15 cellular contexts compared by ENCODE assay signal in the genomic region with DNA sequence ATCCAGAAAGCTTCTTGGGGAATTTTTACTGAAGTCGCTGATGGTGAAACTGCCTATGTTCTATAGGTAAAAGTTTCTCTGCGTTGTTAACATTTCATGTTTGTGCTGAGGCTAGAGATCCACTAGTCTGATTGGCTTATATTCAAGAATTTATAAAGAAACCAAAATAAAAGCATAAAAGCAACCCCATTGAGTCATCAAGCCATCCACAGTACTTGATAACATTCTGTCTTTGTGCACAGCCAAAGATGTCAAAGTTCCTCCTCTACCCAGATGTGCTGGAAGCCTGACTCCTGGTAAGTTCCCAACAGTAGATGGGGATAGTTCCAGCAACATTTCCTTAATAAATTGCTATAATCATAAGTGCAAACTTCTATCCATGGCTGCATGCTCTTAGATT.
DNase-seq lines count a peak whose midpoint lies in the region; ATAC-seq, FAIRE-seq and TF ChIP-seq lines count a peak whose summit lies in the region.
"Had no signal": no experiment of that assay in that cellular context is flagged by ENCODE, and none has a peak within 500 bp of the region (broad histone marks: within the 10 kb centered on the region; RNA-seq: fewer than 3 reads in every experiment).

No MANE protein-coding gene starts in this region.

- H3K4me3 ChIP-seq in GM23248 (no peak overlapping the region), astrocyte (ENCODE audit: insufficient read depth, low read depth, low read length) (no peak overlapping the region), smooth muscle cell (no peak overlapping the region), esophagus muscularis mucosa (no peak overlapping the region)
- H3K4me3 ChIP-seq: dorsolateral prefrontal cortex, GM23338, psoas muscle had no signal

- no peak for FAIRE-seq in astrocyte (lab: Jason Lieb, UNC)

- H2AFZ ChIP-seq in GM23248 (no peak overlapping the region), astrocyte (ENCODE audit: low read depth, low read length) (no peak overlapping the region), smooth muscle cell (ENCODE audit: low read depth) (no peak overlapping the region)
- H2AFZ ChIP-seq: GM23338 had no signal

- 49 to 53% methylated on average over 2 of the region's 2 CpGs for WGBS in GM23248 (ENCODE audit: low coverage in 1 of 2, low lambda C conversion rate in 2 of 2, missing lambda C conversion rate in 2 of 2), 2 experiments
- 72% methylated on average over 2 of the region's 2 CpGs for WGBS in smooth muscle cell (ENCODE audit: low lambda C conversion rate)
- WGBS in esophagus muscularis mucosa, result 85% methylated on average over 2 of the region's 2 CpGs

- no peak overlapping the region for H3K27ac Mint-ChIP-seq in astrocyte (ENCODE audit: unreplicated experiment)
- H3K27ac Mint-ChIP-seq: activated CD4-positive, alpha-beta memory T cell treated with anti-CD3 and anti-CD28 coated beads, Interleukin-2, amount 10 ng/mL, durations not matched to agents 7 days and 5 days; activated naive CD4-positive, alpha-beta T cell treated with anti-CD3 and anti-CD28 coated beads for 36 hours; GM23338; T-helper 1 cell treated with Interleukin-12 subunit alpha and Interleukin-12 subunit beta and Interleukin-4 antibody, amounts not matched to agents 30 μg/mL and 1 μg/mL, for 36 hours had no signal

- intact Hi-C loops in left cardiac atrium (cut with DNase I), result no loop called here
- intact Hi-C loops in esophagus muscularis mucosa (cut with DNase I), result no loop called here

- H3K27me3 ChIP-seq in GM23248 (replicated peaks; ENCODE audit: insufficient read depth), result no peaks in the 10 kb centered on the region
- no peaks in the 10 kb centered on the region for H3K27me3 ChIP-seq in astrocyte (ENCODE audit: insufficient read depth, low read length)
- H3K27me3 ChIP-seq in smooth muscle cell (ENCODE audit: low read depth), result no peaks in the 10 kb centered on the region
- no peaks in the 10 kb centered on the region for H3K27me3 ChIP-seq in esophagus muscularis mucosa
- H3K27me3 ChIP-seq: dorsolateral prefrontal cortex had no signal

- no peaks in the 10 kb centered on the region for H3K9me3 Mint-ChIP-seq in astrocyte (ENCODE audit: unreplicated experiment)
- H3K9me3 Mint-ChIP-seq: activated CD4-positive, alpha-beta memory T cell treated with anti-CD3 and anti-CD28 coated beads, Interleukin-2, amount 10 ng/mL, durations not matched to agents 7 days and 5 days; activated naive CD4-positive, alpha-beta T cell treated with anti-CD3 and anti-CD28 coated beads for 36 hours; GM23338; T-helper 1 cell treated with Interleukin-12 subunit alpha and Interleukin-12 subunit beta and Interleukin-4 antibody, amounts not matched to agents 30 μg/mL and 1 μg/mL, for 36 hours had no signal

- H3K36me3 Mint-ChIP-seq in astrocyte (ENCODE audit: low read depth, unreplicated experiment), result peaks cover 19% of the 10 kb centered on the region

- H3K36me3 ChIP-seq in GM23248 (ENCODE audit: low read depth) (no peaks in the 10 kb centered on the region), astrocyte (ENCODE audit: insufficient read depth, low read length) (no peaks in the 10 kb centered on the region), smooth muscle cell (ENCODE audit: low read depth) (no peaks in the 10 kb centered on the region), esophagus muscularis mucosa (no peaks in the 10 kb centered on the region)

- H3K9me3 ChIP-seq in GM23248 (ENCODE audit: low read depth) (no peaks in the 10 kb centered on the region), astrocyte (ENCODE audit: insufficient read depth, low read depth, low read length) (no peaks in the 10 kb centered on the region), smooth muscle cell (replicated peaks; ENCODE audit: low read depth) (no peaks in the 10 kb centered on the region), esophagus muscularis mucosa (no peaks in the 10 kb centered on the region)
- H3K9me3 ChIP-seq: psoas muscle had no signal

- peak overlapping the region; percentile 67 for H3K4me2 ChIP-seq in GM23248 (ENCODE audit: unreplicated experiment)
- H3K4me2 ChIP-seq in astrocyte (ENCODE audit: low read length), result peak overlapping the region; percentile 56
- peak overlapping the region; percentile 45 for H3K4me2 ChIP-seq in smooth muscle cell
- H3K4me2 ChIP-seq: GM23338 had no signal

- TF ChIP-seq EP300 in esophagus muscularis mucosa (IDR thresholded peaks at IDR 0.05), result no peak

- in situ Hi-C loops in GM23248 (cut with MboI), result no loop called here

- H4K20me1 ChIP-seq in GM23248 (ENCODE audit: insufficient read depth) (no peaks in the 10 kb centered on the region), astrocyte (ENCODE audit: insufficient read depth, low read length) (no peaks in the 10 kb centered on the region), smooth muscle cell (ENCODE audit: low read depth) (peaks cover 8% of the 10 kb centered on the region)

- no peak for TF ChIP-seq CTCF in astrocyte (IDR thresholded peaks at IDR 0.05; ENCODE audit: insufficient read depth, low read depth, low read length)
- no peak for TF ChIP-seq CTCF in smooth muscle cell (IDR thresholded peaks at IDR 0.05; ENCODE audit: borderline replicate concordance, insufficient read depth, poor library complexity, severe bottlenecking)
- no peak for TF ChIP-seq CTCF in esophagus muscularis mucosa (IDR thresholded peaks at IDR 0.05)

- DNase-seq in GM23248 (peak; percentile 66), astrocyte (ENCODE audit: low read depth) (peak; percentile 84), left cardiac atrium (no peak), smooth muscle cell (lab: John Stamatoyannopoulos, UW; ENCODE audit: unreplicated experiment) (no peak), D341Med (ENCODE audit: low spot score) (no peak), esophagus muscularis mucosa (ENCODE audit: extremely low spot score) (no peak)
- no peak for DNase-seq in activated CD4-positive, CD25-positive, alpha-beta regulatory T cell (lab: John Stamatoyannopoulos, UW)
- DNase-seq: activated CD4-positive, alpha-beta memory T cell treated with anti-CD3 and anti-CD28 coated beads, Interleukin-2, amount 10 ng/mL, durations not matched to agents 7 days and 5 days; activated naive CD4-positive, alpha-beta T cell treated with anti-CD3 and anti-CD28 coated beads for 36 hours; dorsolateral prefrontal cortex; hippocampal formation; psoas muscle had no signal

- H3K27ac ChIP-seq in GM23248, result peak overlapping the region; percentile 3; the same call in 1 of the 2 replicates
- peak overlapping the region; percentile 30 for H3K27ac ChIP-seq in astrocyte (ENCODE audit: low read depth, low read length)
- H3K27ac ChIP-seq in smooth muscle cell (ENCODE audit: low read depth), result peak overlapping the region; percentile 13
- H3K27ac ChIP-seq in esophagus muscularis mucosa (replicated peaks in 1 of 4), result no peak overlapping the region
- H3K27ac ChIP-seq: dorsolateral prefrontal cortex, psoas muscle had no signal

- H3K4me1 Mint-ChIP-seq in astrocyte (ENCODE audit: low read depth, unreplicated experiment), result peaks cover 36% of the 10 kb centered on the region
- H3K4me1 Mint-ChIP-seq: activated CD4-positive, alpha-beta memory T cell treated with anti-CD3 and anti-CD28 coated beads, Interleukin-2, amount 10 ng/mL, durations not matched to agents 7 days and 5 days had no signal

- ATAC-seq in left cardiac atrium (peak; percentile 70 to 85), HG03432 (IDR thresholded peaks at IDR 0.05; ENCODE audit: unreplicated experiment) (no peak)
- ATAC-seq: GM23338, psoas muscle had no signal

- no peaks in the 10 kb centered on the region for H3K27me3 Mint-ChIP-seq in astrocyte (ENCODE audit: low read depth, unreplicated experiment)

- H3K9ac ChIP-seq in GM23248, result 0 out of 2 replicates have a peak overlapping the region, but pooled peaks have one; percentile 1
- H3K9ac ChIP-seq in astrocyte (ENCODE audit: low read length), result peak overlapping the region; percentile 39
- H3K9ac ChIP-seq in smooth muscle cell (ENCODE audit: low read depth), result no peak overlapping the region

- H3K9me2 ChIP-seq in GM23248 (ENCODE audit: insufficient read depth), result no peaks in the 10 kb centered on the region

- H3K79me2 ChIP-seq in GM23248 (ENCODE audit: insufficient read depth) (peaks cover 11% of the 10 kb centered on the region; the same call in 1 of the 2 replicates), astrocyte (ENCODE audit: insufficient read depth, low read length) (peaks cover 39% of the 10 kb centered on the region), smooth muscle cell (ENCODE audit: low read depth) (peaks cover 21% of the 10 kb centered on the region)

- peaks cover 49% of the 10 kb centered on the region for H3F3A ChIP-seq in GM23248 (ENCODE audit: insufficient read depth)
- no peaks in the 10 kb centered on the region for H3F3A ChIP-seq in smooth muscle cell (ENCODE audit: low read depth)

- H3K4me3 Mint-ChIP-seq in astrocyte (ENCODE audit: unreplicated experiment), result no peak overlapping the region
- H3K4me3 Mint-ChIP-seq: activated CD4-positive, alpha-beta memory T cell treated with anti-CD3 and anti-CD28 coated beads, Interleukin-2, amount 10 ng/mL, durations not matched to agents 7 days and 5 days; activated naive CD4-positive, alpha-beta T cell treated with anti-CD3 and anti-CD28 coated beads for 36 hours; GM23338; T-helper 1 cell treated with Interleukin-12 subunit alpha and Interleukin-12 subunit beta and Interleukin-4 antibody, amounts not matched to agents 30 μg/mL and 1 μg/mL, for 36 hours had no signal

- H3K4me1 ChIP-seq in GM23248 (ENCODE audit: insufficient read depth) (peaks cover 58% of the 10 kb centered on the region), astrocyte (ENCODE audit: insufficient read depth, low read length) (peaks cover 44% of the 10 kb centered on the region), smooth muscle cell (ENCODE audit: low read depth) (peaks cover 5% of the 10 kb centered on the region), esophagus muscularis mucosa (peaks cover 27 to 51% (median 36%) of the 10 kb centered on the region in 4 donors)
- H3K4me1 ChIP-seq: psoas muscle had no signal

- no peak for TF ChIP-seq POLR2A in esophagus muscularis mucosa (IDR thresholded peaks at IDR 0.05; ENCODE audit: low read depth)

Comparison
In these comparisons a context has a peak if more than half of its experiments do, and no peak if none do; other contexts are left out.
1. DNase-seq: peak in GM23248 (single experiment) and astrocyte (single experiment); none in left cardiac atrium (single experiment), smooth muscle cell (single experiment), activated CD4-positive, CD25-positive, alpha-beta regulatory T cell (0 of 4), D341Med (single experiment) and esophagus muscularis mucosa (single experiment).
2. H3K27ac ChIP-seq: peak in GM23248 (single experiment), astrocyte (single experiment) and smooth muscle cell (single experiment); none in esophagus muscularis mucosa (0 of 4).
3. Peak in every context shown above with its lines, with median percentiles within 50 percentile points of each other: H3K4me2 ChIP-seq.